Comparison of ENCODE assay signal across 8 cellular contexts in the genomic region with DNA sequence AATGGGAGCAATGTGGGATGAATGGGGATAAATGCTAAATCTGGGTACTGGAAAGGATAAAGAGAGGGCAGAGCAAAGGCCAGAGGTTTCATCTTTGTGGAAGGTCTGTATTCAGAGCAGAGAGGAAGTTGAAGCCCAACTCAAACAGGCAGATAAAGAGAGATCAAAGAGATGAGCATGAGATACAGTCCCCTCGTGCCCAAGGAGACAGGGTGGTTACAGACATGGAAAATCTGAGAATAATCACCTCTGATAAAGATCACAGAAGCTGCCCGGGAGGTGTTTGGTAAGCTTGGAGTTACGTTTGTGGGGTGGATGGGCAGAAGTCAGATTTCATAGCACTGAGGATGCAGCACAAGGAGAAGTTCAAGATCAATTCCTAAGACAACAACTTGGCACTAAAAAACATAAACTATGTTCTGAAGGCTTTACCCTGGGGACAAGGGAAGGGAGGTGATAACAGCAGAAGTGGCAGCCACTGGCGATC. TPM values are rescaled to one million over a fixed set of nuclear protein-coding genes. Genes with fewer than 3 reads are reported as not detected.
DNase-seq lines count a peak whose midpoint lies in the region; TF ChIP-seq lines count a peak whose summit lies in the region.

No MANE protein-coding gene starts in this region.

- H4K20me1 ChIP-seq in GM23248 (ENCODE audit: insufficient read depth), result no peaks in the 10 kb centered on the region

- no peaks in the 10 kb centered on the region for H3K9me2 ChIP-seq in GM23248 (ENCODE audit: insufficient read depth)

- H3K4me2 ChIP-seq in GM23248 (ENCODE audit: unreplicated experiment), result peak overlapping the region; percentile 96

- H3K36me3 ChIP-seq in CD4-positive, alpha-beta memory T cell (ENCODE audit: insufficient read depth, low read length), result peaks cover 10% of the 10 kb centered on the region
- no peaks in the 10 kb centered on the region for H3K36me3 ChIP-seq in GM23248 (ENCODE audit: low read depth)
- no peaks in the 10 kb centered on the region for H3K36me3 ChIP-seq in breast epithelium
- H3K36me3 ChIP-seq in muscle layer of colon (ENCODE audit: insufficient read depth, low read length), result peaks cover 9% of the 10 kb centered on the region

- DNase-seq in CD4-positive, alpha-beta memory T cell, result peak; percentile 34 to 82 (median 34)
- DNase-seq in GM23248 (peak; percentile 40), RPMI8226 (peak; percentile 23), breast epithelium (ENCODE audit: low spot score in 2 of 2) (no peak), A172 (ENCODE audit: low spot score) (no peak), GM19240 (ENCODE audit: insufficient read length, low spot score) (no peak), GM19238 (ENCODE audit: insufficient read length, low spot score) (no peak)

- H3K9me3 Mint-ChIP-seq in CD4-positive, alpha-beta memory T cell, result no peaks in the 10 kb centered on the region

- no peaks in the 10 kb centered on the region for H3K79me2 ChIP-seq in GM23248 (ENCODE audit: insufficient read depth)

- peak overlapping the region; percentile 89 to 99 (median 97) for H3K27ac Mint-ChIP-seq in CD4-positive, alpha-beta memory T cell

- H3K27ac ChIP-seq in CD4-positive, alpha-beta memory T cell (ENCODE audit: low read depth, low read length), result peak overlapping the region; percentile 79
- H3K27ac ChIP-seq in GM23248 (peak overlapping the region; percentile 54), breast epithelium (peak overlapping the region; percentile 46 to 75), muscle layer of colon (ENCODE audit: low read depth, low read length) (peak overlapping the region; percentile 47)

- TF ChIP-seq POLR2A in breast epithelium (IDR thresholded peaks at IDR 0.05), result no peak

- peak overlapping the region; percentile 79 to 92 for H3K4me3 ChIP-seq in CD4-positive, alpha-beta memory T cell (ENCODE audit: low read length in 2 of 2)
- H3K4me3 ChIP-seq in GM23248, result peak overlapping the region; percentile 89
- peak overlapping the region; percentile 54 to 68 (median 65) for H3K4me3 ChIP-seq in breast epithelium
- peak overlapping the region; percentile 62 to 86 for H3K4me3 ChIP-seq in muscle layer of colon (ENCODE audit: low read depth in 1 of 2, low read length in 2 of 2)

- intact Hi-C loops in CD4-positive, alpha-beta memory T cell (cut with micrococcal nuclease), result loop anchor here (1.0 to 2.0 kb wide), 4 partner anchors 10 to 69 kb away; a partner anchor contains a TSS
- intact Hi-C loops in breast epithelium (cut with DNase I; ENCODE audit: low total_unique reads), result no loop called here

- 0% methylated on average over 4 of the region's 4 CpGs for WGBS in GM23248 (ENCODE audit: low coverage in 1 of 2, low lambda C conversion rate in 2 of 2, missing lambda C conversion rate in 2 of 2), 2 experiments

- peaks cover 15% of the 10 kb centered on the region for H3F3A ChIP-seq in GM23248 (ENCODE audit: insufficient read depth)

- POLR2A ChIA-PET in CD4-positive, alpha-beta memory T cell (lab: Charles Lee; ENCODE audit: partially characterized antibody), result interaction anchor here (0.9 to 6.1 kb wide), 17 partner anchors 10 to 1254 kb away, joined by 3 to 84 read pairs (median 6); a partner anchor contains a TSS

- peak overlapping the region; percentile 83 for H3K9ac ChIP-seq in GM23248
- H3K9ac ChIP-seq in muscle layer of colon (ENCODE audit: low read length), result peak overlapping the region; percentile 71

- TF ChIP-seq CTCF in breast epithelium (IDR thresholded peaks at IDR 0.05), result no peak

- no peaks in the 10 kb centered on the region for H3K27me3 Mint-ChIP-seq in CD4-positive, alpha-beta memory T cell

- CTCF ChIA-PET in CD4-positive, alpha-beta memory T cell (lab: Charles Lee; ENCODE audit: partially characterized antibody), result interaction anchor here (1.0 to 13.1 kb wide), 13 partner anchors 10 to 286 kb away, joined by 3 to 88 read pairs (median 5); a partner anchor contains a TSS

- in situ Hi-C loops in GM23248 (cut with MboI), result loop anchor here (10.0 kb wide), 1 partner anchor 289 kb away; no protein-coding TSS in a partner anchor

- H3K9me3 ChIP-seq in CD4-positive, alpha-beta memory T cell (ENCODE audit: control insufficient read depth in 1 of 2, low read length in 2 of 2), result no peaks in the 10 kb centered on the region
- H3K9me3 ChIP-seq in GM23248 (ENCODE audit: low read depth), result no peaks in the 10 kb centered on the region
- H3K9me3 ChIP-seq in breast epithelium, result no peaks in the 10 kb centered on the region
- no peaks in the 10 kb centered on the region for H3K9me3 ChIP-seq in muscle layer of colon (ENCODE audit: low read length)

- H3K4me1 ChIP-seq in CD4-positive, alpha-beta memory T cell (ENCODE audit: insufficient read depth, low read length), result peaks cover 61% of the 10 kb centered on the region
- H3K4me1 ChIP-seq in GM23248 (ENCODE audit: insufficient read depth), result peaks cover 18% of the 10 kb centered on the region
- no peaks in the 10 kb centered on the region for H3K4me1 ChIP-seq in breast epithelium
- peaks cover 12% of the 10 kb centered on the region for H3K4me1 ChIP-seq in muscle layer of colon (ENCODE audit: insufficient read depth, low read length)

- peaks cover 45 to 80% (median 49%) of the 10 kb centered on the region in 4 donors for H3K4me1 Mint-ChIP-seq in CD4-positive, alpha-beta memory T cell

- H2AFZ ChIP-seq in GM23248, result peak overlapping the region; percentile 94

- H3K4me3 Mint-ChIP-seq in CD4-positive, alpha-beta memory T cell, result peak overlapping the region; percentile 90 to 99 (median 96)

- H3K27me3 ChIP-seq in CD4-positive, alpha-beta memory T cell (ENCODE audit: insufficient read depth, low read length), result no peaks in the 10 kb centered on the region
- H3K27me3 ChIP-seq in GM23248 (replicated peaks; ENCODE audit: insufficient read depth) (no peaks in the 10 kb centered on the region), breast epithelium (no peaks in the 10 kb centered on the region), muscle layer of colon (ENCODE audit: control insufficient read depth in 1 of 2, insufficient read depth in 2 of 2, low read length in 2 of 2) (no peaks in the 10 kb centered on the region)

- peaks cover 16 to 25% of the 10 kb centered on the region in 2 donors for H3K36me3 Mint-ChIP-seq in CD4-positive, alpha-beta memory T cell

RNA-seq across cellular contexts. Expression of a gene that starts 0.5 kb away (rescaled TPM):
- 100 to 1,000 TPM; 107 to 112 TPM for total RNA-seq in CD4-positive, alpha-beta memory T cell
- 100 to 1,000 TPM in 1 of 2 donors, 1 to 10 TPM in 1; 4.7 to 112 TPM for polyA plus RNA-seq in CD4-positive, alpha-beta memory T cell
- 0.38 and 1.8 TPM in 2 replicates for total RNA-seq in GM23248 (2014; rRNA removed; shearing (Covaris generic))
- 0.32 and 1.1 TPM in 2 replicates for polyA plus RNA-seq in GM23248 (2016; fragmentation: Nextera tagmentation; extraction: Ambion mirVana)
- total RNA-seq in breast epithelium, result 10 to 100 TPM; 11.0 to 13.8 (median 12.8) TPM
- total RNA-seq in A172 (2014; rRNA removed; shearing (Covaris generic)), result 91.9 and 97.0 TPM in 2 replicates

Comparison
In these comparisons a context has a peak if more than half of its experiments do, and no peak if none do; other contexts are left out.
1. DNase-seq: peak in CD4-positive, alpha-beta memory T cell (5 of 5), GM23248 (single experiment) and RPMI8226 (single experiment); none in breast epithelium (0 of 2), A172 (single experiment), GM19240 (single experiment) and GM19238 (single experiment).
2. Peak in every context shown above with its lines, with median percentiles within 50 percentile points of each other: H3K27ac ChIP-seq and H3K4me3 ChIP-seq.